Comparison of ENCODE assay signal across 1 cellular context in genomic region chr20:25247100-25247665, GRCh38.
TF ChIP-seq lines count a peak whose summit lies in the region.

No MANE protein-coding gene starts in this region.

TF ChIP-seq in GM12878, 131 proteins besides CTCF, POLR2A, EP300 and RAD21:
- TF ChIP-seq NR2C1 (IDR thresholded peaks at IDR 0.05) = no peak
- TF ChIP-seq, protein P1, sequence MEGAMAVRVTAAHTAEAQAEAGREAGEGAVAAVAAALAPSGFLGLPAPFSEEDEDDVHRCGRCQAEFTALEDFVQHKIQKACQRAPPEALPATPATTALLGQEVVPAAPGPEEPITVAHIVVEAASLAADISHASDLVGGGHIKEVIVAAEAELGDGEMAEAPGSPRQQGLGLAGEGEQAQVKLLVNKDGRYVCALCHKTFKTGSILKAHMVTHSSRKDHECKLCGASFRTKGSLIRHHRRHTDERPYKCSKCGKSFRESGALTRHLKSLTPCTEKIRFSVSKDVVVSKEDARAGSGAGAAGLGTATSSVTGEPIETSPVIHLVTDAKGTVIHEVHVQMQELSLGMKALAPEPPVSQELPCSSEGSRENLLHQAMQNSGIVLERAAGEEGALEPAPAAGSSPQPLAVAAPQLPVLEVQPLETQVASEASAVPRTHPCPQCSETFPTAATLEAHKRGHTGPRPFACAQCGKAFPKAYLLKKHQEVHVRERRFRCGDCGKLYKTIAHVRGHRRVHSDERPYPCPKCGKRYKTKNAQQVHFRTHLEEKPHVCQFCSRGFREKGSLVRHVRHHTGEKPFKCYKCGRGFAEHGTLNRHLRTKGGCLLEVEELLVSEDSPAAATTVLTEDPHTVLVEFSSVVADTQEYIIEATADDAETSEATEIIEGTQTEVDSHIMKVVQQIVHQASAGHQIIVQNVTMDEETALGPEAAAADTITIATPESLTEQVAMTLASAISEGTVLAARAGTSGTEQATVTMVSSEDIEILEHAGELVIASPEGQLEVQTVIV (IDR thresholded peaks at IDR 0.05; ENCODE audit: borderline replicate concordance, partially characterized antibody) = no peak
- TF ChIP-seq TCF12 (IDR thresholded peaks at IDR 0.05; ENCODE audit: low read depth, low read length) = no peak
- no peak for TF ChIP-seq IRF4 (IDR thresholded peaks at IDR 0.05; ENCODE audit: low read depth, low read length)
